In genomic region chr10:16986406-16987128, GRCh38 we compare ENCODE assay signal across 9 cellular contexts.
DNase-seq lines count a peak whose midpoint lies in the region; ATAC-seq and TF ChIP-seq lines count a peak whose summit lies in the region.
"Had no signal": no experiment of that assay in that cellular context is flagged by ENCODE, and none has a peak within 500 bp of the region (broad histone marks: within the 10 kb centered on the region; RNA-seq: fewer than 3 reads in every experiment).

No MANE protein-coding gene starts in this region.

- H3K9ac ChIP-seq in HUES64 (ENCODE audit: low read depth, low read length), result peak overlapping the region; percentile 15; the same call in 1 of the 2 replicates
- H3K9ac ChIP-seq in Karpas-422 (ENCODE audit: low read length), result no peak overlapping the region

- H3K9me3 ChIP-seq in HUES64 (ENCODE audit: insufficient read depth, low read depth, low read length), result no peaks in the 10 kb centered on the region
- no peaks in the 10 kb centered on the region for H3K9me3 ChIP-seq in tibial artery
- H3K9me3 ChIP-seq in Karpas-422 (ENCODE audit: low read length), result no peaks in the 10 kb centered on the region

- H3K27ac ChIP-seq in HUES64 (ENCODE audit: low read depth, low read length) (peak overlapping the region; percentile 19; the same call in 1 of the 2 replicates), tibial artery (peak overlapping the region; percentile 37 to 51), Karpas-422 (ENCODE audit: low read length) (no peak overlapping the region)

- H3K9me3 Mint-ChIP-seq in activated CD4-positive, alpha-beta memory T cell treated with anti-CD3 and anti-CD28 coated beads, Interleukin-2, amount 10 ng/mL, durations not matched to agents 7 days and 5 days, result no peaks in the 10 kb centered on the region
- H3K9me3 Mint-ChIP-seq: activated CD4-positive, alpha-beta memory T cell treated with anti-CD3 and anti-CD28 coated beads for 36 hours had no signal

- peaks cover 2% of the 10 kb centered on the region for H3K36me3 Mint-ChIP-seq in activated CD4-positive, alpha-beta memory T cell treated with anti-CD3 and anti-CD28 coated beads, Interleukin-2, amount 10 ng/mL, durations not matched to agents 7 days and 5 days (ENCODE audit: low read depth)

- H3K4me3 Mint-ChIP-seq in activated CD4-positive, alpha-beta memory T cell treated with anti-CD3 and anti-CD28 coated beads, Interleukin-2, amount 10 ng/mL, durations not matched to agents 7 days and 5 days, result no peak overlapping the region
- H3K4me3 Mint-ChIP-seq: activated CD4-positive, alpha-beta memory T cell treated with anti-CD3 and anti-CD28 coated beads for 36 hours had no signal

- 50% methylated on average over 10 of the region's 10 CpGs for WGBS in HUES64

- H2AFZ ChIP-seq in Karpas-422 (ENCODE audit: low read length), result no peak overlapping the region

- H3K4me1 ChIP-seq in HUES64 (ENCODE audit: insufficient read depth, low read length) (peaks cover 13% of the 10 kb centered on the region), tibial artery (peaks cover 0 to 36% (median 25%) of the 10 kb centered on the region in 4 donors), Karpas-422 (ENCODE audit: low read length) (no peaks in the 10 kb centered on the region)

- no peaks in the 10 kb centered on the region for H3K4me1 Mint-ChIP-seq in activated CD4-positive, alpha-beta memory T cell treated with anti-CD3 and anti-CD28 coated beads, Interleukin-2, amount 10 ng/mL, durations not matched to agents 7 days and 5 days

- ATAC-seq in GM21723 (IDR thresholded peaks at IDR 0.05; ENCODE audit: unreplicated experiment) (no peak), HG03378 (IDR thresholded peaks at IDR 0.05; ENCODE audit: unreplicated experiment) (no peak)

- H3K4me2 ChIP-seq in Karpas-422 (ENCODE audit: low read depth, low read length, poor library complexity, severe bottlenecking), result no peak overlapping the region

- H3K36me3 ChIP-seq in HUES64 (ENCODE audit: insufficient read depth, low read length) (no peaks in the 10 kb centered on the region), tibial artery (no peaks in the 10 kb centered on the region), Karpas-422 (ENCODE audit: insufficient read depth, low read length) (no peaks in the 10 kb centered on the region)

- H3K79me2 ChIP-seq in Karpas-422 (ENCODE audit: low read length), result no peaks in the 10 kb centered on the region

- no peak overlapping the region for H3K27ac Mint-ChIP-seq in activated CD4-positive, alpha-beta memory T cell treated with anti-CD3 and anti-CD28 coated beads, Interleukin-2, amount 10 ng/mL, durations not matched to agents 7 days and 5 days
- H3K27ac Mint-ChIP-seq: activated CD4-positive, alpha-beta memory T cell treated with anti-CD3 and anti-CD28 coated beads for 36 hours had no signal

- no peaks in the 10 kb centered on the region for H3K9me2 ChIP-seq in Karpas-422 (replicated peaks; ENCODE audit: insufficient read depth, low read length)

- intact Hi-C loops in tibial artery (cut with DNase I; ENCODE audit: low total_unique reads), result no loop called here

- POLR2A ChIA-PET in activated CD4-positive, alpha-beta memory T cell treated with anti-CD3 and anti-CD28 coated beads, Interleukin-2, amount 10 ng/mL, durations not matched to agents 7 days and 5 days (lab: Charles Lee), result no interaction called here

- peaks cover 4% of the 10 kb centered on the region for H3K27me3 Mint-ChIP-seq in activated CD4-positive, alpha-beta memory T cell treated with anti-CD3 and anti-CD28 coated beads, Interleukin-2, amount 10 ng/mL, durations not matched to agents 7 days and 5 days
- H3K27me3 Mint-ChIP-seq: activated CD4-positive, alpha-beta memory T cell treated with anti-CD3 and anti-CD28 coated beads for 36 hours had no signal

- H4K20me1 ChIP-seq in Karpas-422 (ENCODE audit: insufficient read depth, low read depth, low read length), result no peaks in the 10 kb centered on the region

- no peak for TF ChIP-seq CTCF in tibial artery (IDR thresholded peaks at IDR 0.05)

- CTCF ChIA-PET in activated CD4-positive, alpha-beta memory T cell treated with anti-CD3 and anti-CD28 coated beads, Interleukin-2, amount 10 ng/mL, durations not matched to agents 7 days and 5 days (lab: Charles Lee), result no interaction called here

- no peak overlapping the region for H3K4me3 ChIP-seq in HUES64 (ENCODE audit: low read length)
- no peak overlapping the region for H3K4me3 ChIP-seq in tibial artery
- no peak overlapping the region for H3K4me3 ChIP-seq in Karpas-422 (ENCODE audit: low read length)

- no peaks in the 10 kb centered on the region for H3K27me3 ChIP-seq in HUES64 (ENCODE audit: insufficient read depth, low read length)
- no peaks in the 10 kb centered on the region for H3K27me3 ChIP-seq in tibial artery
- H3K27me3 ChIP-seq in Karpas-422 (ENCODE audit: low read length), result no peaks in the 10 kb centered on the region

- DNase-seq in dedifferentiated amniotic fluid mesenchymal stem cell (ENCODE audit: extremely low spot score) (peak; percentile 78), left kidney (ENCODE audit: low read depth, low spot score) (peak; percentile 66), tibial artery (no peak), Karpas-422 (no peak)
- DNase-seq in activated CD4-positive, alpha-beta memory T cell treated with anti-CD3 and anti-CD28 coated beads, Interleukin-2, amount 10 ng/mL, durations not matched to agents 7 days and 5 days, result no peak
- DNase-seq: activated CD4-positive, alpha-beta memory T cell treated with anti-CD3 and anti-CD28 coated beads for 36 hours had no signal

Comparison
In these comparisons a context has a peak if more than half of its experiments do, and no peak if none do; other contexts are left out.
1. DNase-seq: peak in dedifferentiated amniotic fluid mesenchymal stem cell (single experiment) and left kidney (single experiment); none in tibial artery (0 of 2), Karpas-422 (single experiment) and activated CD4-positive, alpha-beta memory T cell treated with anti-CD3 and anti-CD28 coated beads, Interleukin-2, amount 10 ng/mL, durations not matched to agents 7 days and 5 days (single experiment).